Comparison of ENCODE assay signal across 20 cellular contexts in the genomic region with DNA sequence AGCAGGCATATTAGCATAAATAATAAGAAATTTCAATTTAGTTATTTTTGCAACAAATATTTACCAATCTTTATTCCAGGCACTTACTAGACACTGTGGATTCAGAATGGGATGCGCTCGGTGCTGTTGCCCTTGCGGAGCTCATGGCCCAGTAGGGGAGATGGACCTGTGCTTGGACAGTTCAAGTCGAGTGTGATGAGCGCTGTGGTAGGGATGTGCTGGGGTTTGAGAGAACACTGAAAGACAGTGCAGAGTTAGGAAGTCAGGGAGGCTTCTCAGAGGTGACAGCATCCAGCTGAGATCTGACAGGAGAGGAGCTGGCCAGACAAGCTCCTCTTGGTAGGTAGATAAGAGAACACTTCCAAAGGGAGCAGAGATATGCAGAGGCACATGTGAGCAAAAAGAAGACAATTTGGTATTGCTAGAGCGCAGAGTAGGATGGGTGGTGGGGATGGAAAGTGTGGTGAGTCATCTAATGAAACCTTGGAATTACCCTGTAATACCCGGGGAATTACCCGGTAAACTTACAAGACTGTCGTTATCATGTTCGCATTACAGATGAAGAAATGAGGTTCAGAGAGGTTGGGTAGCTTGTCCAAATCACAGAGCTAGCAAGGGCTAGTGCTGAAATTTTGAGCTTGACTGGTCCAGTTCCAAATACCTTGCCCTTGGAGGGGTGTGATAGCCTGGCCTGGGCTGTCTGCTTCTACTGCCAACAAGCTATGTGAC.
A peak's percentile ranks its signal among the peaks of the same experiment; 100 is the strongest.
DNase-seq lines count a peak whose midpoint lies in the region; ATAC-seq and TF ChIP-seq lines count a peak whose summit lies in the region.
"Had no signal": no experiment of that assay in that cellular context is flagged by ENCODE, and none has a peak within 500 bp of the region (broad histone marks: within the 10 kb centered on the region; RNA-seq: fewer than 3 reads in every experiment).

No MANE protein-coding gene starts in this region.

- H3K36me3 ChIP-seq in breast epithelium (no peaks in the 10 kb centered on the region), trophoblast cell (ENCODE audit: control insufficient read depth in 1 of 2, insufficient read depth in 2 of 2, low read length in 2 of 2) (no peaks in the 10 kb centered on the region), aorta (ENCODE audit: control insufficient read depth in 1 of 2, insufficient read depth in 2 of 2, low read length in 1 of 2) (no peaks in the 10 kb centered on the region), upper lobe of left lung (no peaks in the 10 kb centered on the region)
- H3K36me3 ChIP-seq: BLaER1 treated with 17β-estradiol and CSF1 and Interleukin-3, amounts not matched to agents 10 nM and 100 nM; prostate gland; tibial nerve had no signal

- no peak overlapping the region for H3K14ac ChIP-seq in trophoblast cell (ENCODE audit: low read length)

- no peaks in the 10 kb centered on the region for H3K36me3 Mint-ChIP-seq in MCF 10A (ENCODE audit: insufficient read depth, unreplicated experiment)
- H3K36me3 Mint-ChIP-seq: stimulated activated effector memory CD8-positive, alpha-beta T cell treated with anti-CD3 and anti-CD28 coated beads, Interleukin-12 subunit alpha, Interleukin-12 subunit beta, amount 100 ng/mL, for 72 hours had no signal

- peaks cover 13% of the 10 kb centered on the region for H3K4me1 Mint-ChIP-seq in MCF 10A (ENCODE audit: insufficient read depth, unreplicated experiment)
- H3K4me1 Mint-ChIP-seq: stimulated activated effector memory CD8-positive, alpha-beta T cell treated with anti-CD3 and anti-CD28 coated beads, Interleukin-12 subunit alpha, Interleukin-12 subunit beta, amount 100 ng/mL, for 72 hours had no signal

- no peak overlapping the region for H2BK12ac ChIP-seq in trophoblast cell (ENCODE audit: low read length)

- BruUV-seq in MCF 10A (replicated peaks; lab: Mats Ljungman, UMichigan) = no TSS peak

- no peak overlapping the region for H3K27ac ChIP-seq in breast epithelium
- H3K27ac ChIP-seq in trophoblast cell (ENCODE audit: low read depth, low read length) = no peak overlapping the region
- H3K27ac ChIP-seq in aorta (ENCODE audit: low read depth in 1 of 2, low read length in 2 of 2) = no peak overlapping the region
- no peak overlapping the region for H3K27ac ChIP-seq in upper lobe of left lung
- H3K27ac ChIP-seq: BLaER1 treated with 17β-estradiol and CSF1 and Interleukin-3, amounts not matched to agents 10 nM and 100 nM; prostate gland; tibial nerve had no signal

- no peak overlapping the region for H3K4me3 Mint-ChIP-seq in MCF 10A (ENCODE audit: unreplicated experiment)
- H3K4me3 Mint-ChIP-seq: activated T-cell treated with anti-CD3 and anti-CD28 coated beads, Interleukin-2, amount 50 U/mL, for 4 hours; endodermal cell; stimulated activated effector memory CD8-positive, alpha-beta T cell treated with anti-CD3 and anti-CD28 coated beads, Interleukin-12 subunit alpha, Interleukin-12 subunit beta, amount 100 ng/mL, for 72 hours had no signal

- no peak for TF ChIP-seq EP300 in upper lobe of left lung (IDR thresholded peaks at IDR 0.05)

- no peaks in the 10 kb centered on the region for H3K79me1 ChIP-seq in trophoblast cell (ENCODE audit: low read length)

- TF ChIP-seq POLR2A in breast epithelium (IDR thresholded peaks at IDR 0.05) (no peak), upper lobe of left lung (IDR thresholded peaks at IDR 0.05) (no peak)

- no peak overlapping the region for H3K4me3 ChIP-seq in breast epithelium
- no peak overlapping the region for H3K4me3 ChIP-seq in trophoblast cell (ENCODE audit: low read depth, low read length)
- H3K4me3 ChIP-seq in aorta (ENCODE audit: low read length in 2 of 2) = no peak overlapping the region
- H3K4me3 ChIP-seq in upper lobe of left lung = no peak overlapping the region
- H3K4me3 ChIP-seq: BLaER1 treated with 17β-estradiol and CSF1 and Interleukin-3, amounts not matched to agents 10 nM and 100 nM; prostate gland; smooth muscle cell; tibial nerve had no signal

- H3K27ac Mint-ChIP-seq in MCF 10A (ENCODE audit: low read depth, unreplicated experiment) = no peak overlapping the region
- H3K27ac Mint-ChIP-seq: endodermal cell; stimulated activated effector memory CD8-positive, alpha-beta T cell treated with anti-CD3 and anti-CD28 coated beads, Interleukin-12 subunit alpha, Interleukin-12 subunit beta, amount 100 ng/mL, for 72 hours had no signal

- CTCF ChIA-PET in MCF 10A (lab: Yijun Ruan, JAX) = interaction anchor here (0.6 to 1.5 kb wide), 2 partner anchors 10 to 1015 kb away, joined by 3 to 5 read pairs; no protein-coding TSS in a partner anchor

- H3K4me1 ChIP-seq in breast epithelium = no peaks in the 10 kb centered on the region
- peaks cover 0 to 3% of the 10 kb centered on the region in 2 experiments for H3K4me1 ChIP-seq in trophoblast cell (ENCODE audit: control insufficient read depth in 1 of 2, insufficient read depth in 2 of 2, low read length in 2 of 2)
- H3K4me1 ChIP-seq in aorta (ENCODE audit: control insufficient read depth in 1 of 2, insufficient read depth in 2 of 2, low read length in 2 of 2) = no peaks in the 10 kb centered on the region
- H3K4me1 ChIP-seq in upper lobe of left lung = no peaks in the 10 kb centered on the region
- H3K4me1 ChIP-seq: prostate gland, tibial nerve had no signal

- ATAC-seq in HG02588 (IDR thresholded peaks at IDR 0.05; ENCODE audit: unreplicated experiment) (peak; percentile 76), HG03378 (IDR thresholded peaks at IDR 0.05; ENCODE audit: unreplicated experiment) (peak; percentile 82), aorta (ENCODE audit: low FRiP score) (no peak), left ventricle myocardium superior (no peak), upper lobe of left lung (ENCODE audit: low FRiP score in 2 of 2) (no peak)
- ATAC-seq: activated T-cell treated with anti-CD3 and anti-CD28 coated beads, Interleukin-2, amount 50 U/mL, for 4 hours; Panc1; stimulated activated effector memory CD8-positive, alpha-beta T cell treated with anti-CD3 and anti-CD28 coated beads, Interleukin-12 subunit alpha, Interleukin-12 subunit beta, amount 100 ng/mL, for 72 hours had no signal

- no CpG with 5 or more reads among the region's 10 CpGs for WGBS in trophoblast cell (ENCODE audit: extremely low coverage, insufficient coverage, insufficient read length)
- 90 to 91% methylated on average over 10 of the region's 10 CpGs for WGBS in aorta, 2 donors
- 87 to 94% methylated on average over 10 of the region's 10 CpGs for WGBS in upper lobe of left lung, 2 donors

- no peaks in the 10 kb centered on the region for H3K79me2 ChIP-seq in trophoblast cell (ENCODE audit: control insufficient read depth, insufficient read depth, low read length, poor library complexity)

- H2AK5ac ChIP-seq in trophoblast cell (ENCODE audit: low read length) = no peak overlapping the region

- no peak overlapping the region for H2BK5ac ChIP-seq in trophoblast cell (ENCODE audit: low read depth, low read length, poor library complexity)

- H3K27me3 Mint-ChIP-seq in MCF 10A (ENCODE audit: insufficient read depth, unreplicated experiment) = peaks cover 14% of the 10 kb centered on the region

- no peak overlapping the region for H2AFZ ChIP-seq in trophoblast cell (ENCODE audit: insufficient read depth, low read length, poor library complexity)

- H3K4me2 ChIP-seq in trophoblast cell (ENCODE audit: low read length) = no peak overlapping the region
- H3K4me2 ChIP-seq: BLaER1 treated with 17β-estradiol and CSF1 and Interleukin-3, amounts not matched to agents 10 nM and 100 nM; smooth muscle cell had no signal

- TF ChIP-seq CTCF in MCF 10A (IDR thresholded peaks at IDR 0.05; ENCODE audit: unreplicated experiment) (no peak), breast epithelium (IDR thresholded peaks at IDR 0.05) (no peak), upper lobe of left lung (IDR thresholded peaks at IDR 0.05) (no peak)

- no peak overlapping the region for H4K91ac ChIP-seq in trophoblast cell (ENCODE audit: low read depth, low read length)

- H4K12ac ChIP-seq in trophoblast cell (ENCODE audit: low read depth, low read length) = no peak overlapping the region

- no peak overlapping the region for H3K18ac ChIP-seq in trophoblast cell (ENCODE audit: low read length)

- H2BK120ac ChIP-seq in trophoblast cell (ENCODE audit: insufficient read depth, low read length, poor library complexity) = no peak overlapping the region

- H3K9ac ChIP-seq in trophoblast cell (ENCODE audit: low read length) = no peak overlapping the region
- H3K9ac ChIP-seq: BLaER1 treated with 17β-estradiol and CSF1 and Interleukin-3, amounts not matched to agents 10 nM and 100 nM had no signal

- DNase-seq in MCF 10A (ENCODE audit: unreplicated experiment) (peak; percentile 38), breast epithelium (ENCODE audit: low spot score in 2 of 2) (no peak), trophoblast cell (peak; percentile 21 to 32), aorta (no peak), left ventricle myocardium superior (no peak), upper lobe of left lung (no peak)
- DNase-seq: 8988T; activated CD4-positive, alpha-beta T cell treated with anti-CD3 and anti-CD28 coated beads, Interleukin-2, amount 50 U/mL, for 4 hours; activated T-cell treated with anti-CD3 and anti-CD28 coated beads, Interleukin-2, amount 50 U/mL, for 4 hours; caudate nucleus; endodermal cell; H7 had no signal

- peaks cover 0 to 13% of the 10 kb centered on the region in 2 donors for H3K27me3 ChIP-seq in breast epithelium
- H3K27me3 ChIP-seq in trophoblast cell (ENCODE audit: insufficient read depth, low read length) = no peaks in the 10 kb centered on the region
- H3K27me3 ChIP-seq in aorta (ENCODE audit: control insufficient read depth in 1 of 2, insufficient read depth in 2 of 2, low read length in 1 of 2) = no peaks in the 10 kb centered on the region
- H3K27me3 ChIP-seq in upper lobe of left lung = no peaks in the 10 kb centered on the region
- H3K27me3 ChIP-seq: BLaER1 treated with 17β-estradiol and CSF1 and Interleukin-3, amounts not matched to agents 10 nM and 100 nM; tibial nerve had no signal

- H3K9me3 ChIP-seq in breast epithelium (no peaks in the 10 kb centered on the region), trophoblast cell (ENCODE audit: insufficient read depth, low read depth, low read length) (no peaks in the 10 kb centered on the region), aorta (ENCODE audit: control insufficient read depth, low read length) (no peaks in the 10 kb centered on the region), upper lobe of left lung (no peaks in the 10 kb centered on the region)
- H3K9me3 ChIP-seq: BLaER1 treated with 17β-estradiol and CSF1 and Interleukin-3, amounts not matched to agents 10 nM and 100 nM; prostate gland; tibial nerve had no signal

- no peak overlapping the region for H4K8ac ChIP-seq in trophoblast cell (ENCODE audit: low read depth, low read length)

- intact Hi-C loops in MCF 10A (cut with micrococcal nuclease) = loop anchor here (10.0 kb wide), 1 partner anchor 277 kb away; no protein-coding TSS in a partner anchor
- intact Hi-C loops in breast epithelium (cut with DNase I; ENCODE audit: low total_unique reads) = no loop called here
- intact Hi-C loops in aorta (cut with DNase I) = no loop called here
- intact Hi-C loops in left ventricle myocardium superior (cut with micrococcal nuclease) = no loop called here

- POLR2A ChIA-PET in MCF 10A (lab: Yijun Ruan, JAX) = no interaction called here

- no peak overlapping the region for H3K23ac ChIP-seq in trophoblast cell (ENCODE audit: low read length)

- no peak overlapping the region for H3K4ac ChIP-seq in trophoblast cell (ENCODE audit: low read depth, low read length)

- no peaks in the 10 kb centered on the region for H3K9me3 Mint-ChIP-seq in MCF 10A (ENCODE audit: unreplicated experiment)
- H3K9me3 Mint-ChIP-seq: activated T-cell treated with anti-CD3 and anti-CD28 coated beads, Interleukin-2, amount 50 U/mL, for 4 hours; endodermal cell had no signal

Comparison
In these comparisons a context has a peak if more than half of its experiments do, and no peak if none do; other contexts are left out.
1. DNase-seq: peak in MCF 10A (single experiment) and trophoblast cell (2 of 2); none in breast epithelium (0 of 2), aorta (0 of 2), left ventricle myocardium superior (single experiment) and upper lobe of left lung (0 of 2).
2. ATAC-seq: peak in HG02588 (single experiment) and HG03378 (single experiment); none in aorta (single experiment), left ventricle myocardium superior (single experiment) and upper lobe of left lung (0 of 2).